ENCODE assay signal across 8 cellular contexts in the genomic region with DNA sequence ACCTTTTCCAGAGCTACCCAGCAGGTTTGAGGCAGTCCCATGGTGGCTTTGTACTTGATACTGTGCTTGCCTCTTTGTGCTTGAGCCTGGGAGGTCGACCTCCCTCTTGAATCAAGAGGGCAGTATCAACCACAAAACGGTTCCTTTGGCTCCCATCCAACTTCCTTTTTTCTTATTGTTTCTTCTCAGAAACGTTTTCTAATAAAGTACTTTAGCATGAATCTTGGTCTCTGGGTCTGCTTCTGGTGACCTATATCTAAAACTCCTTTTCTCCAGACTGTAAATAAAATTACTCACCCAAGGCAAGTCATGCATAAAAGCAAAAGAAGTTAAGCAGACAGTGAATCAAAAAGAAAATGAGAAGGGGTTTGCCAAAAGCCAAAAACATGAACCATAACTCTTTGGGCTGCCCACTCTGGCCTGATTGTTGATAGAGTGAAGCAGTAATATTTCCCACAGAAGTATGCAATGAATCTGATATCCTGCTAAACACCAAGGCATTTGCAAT.
A peak's percentile ranks its signal among the peaks of the same experiment; 100 is the strongest.
DNase-seq lines count a peak whose midpoint lies in the region; ATAC-seq and TF ChIP-seq lines count a peak whose summit lies in the region.

No MANE protein-coding gene starts in this region.

- no peaks in the 10 kb centered on the region for H3F3A ChIP-seq in GM23338 (replicated peaks; ENCODE audit: low read depth)

- ATAC-seq in HG02571 (IDR thresholded peaks at IDR 0.05; ENCODE audit: unreplicated experiment) (peak; percentile 53), GM23338 (no peak)

- H3K36me3 ChIP-seq in GM06990 (ENCODE audit: control insufficient read depth, insufficient read depth, low read length) (no peaks in the 10 kb centered on the region), OCI-LY3 (replicated peaks; ENCODE audit: low read depth, low read length) (no peaks in the 10 kb centered on the region), kidney epithelial cell (ENCODE audit: control insufficient read depth, insufficient read depth, low read length) (no peaks in the 10 kb centered on the region), GM23338 (ENCODE audit: insufficient read depth) (no peaks in the 10 kb centered on the region)

- no peaks in the 10 kb centered on the region for H3K9me3 ChIP-seq in OCI-LY3 (ENCODE audit: insufficient read depth, low read length)

- H2AFZ ChIP-seq in OCI-LY3 (ENCODE audit: low read depth, low read length) (0 out of 2 replicates have a peak overlapping the region, but pooled peaks have one; percentile 15), GM23338 (no peak overlapping the region)

- H3K9me2 ChIP-seq in GM23338 (ENCODE audit: insufficient read depth), result no peaks in the 10 kb centered on the region

- no peaks in the 10 kb centered on the region for H3K36me3 Mint-ChIP-seq in GM23338 (ENCODE audit: low read depth)

- peak overlapping the region; percentile 85 for H3K27ac ChIP-seq in OCI-LY3 (ENCODE audit: low read length)
- H3K27ac ChIP-seq in GM23338 (ENCODE audit: low read depth), result no peak overlapping the region

- H3K4me3 ChIP-seq in GM06990 (replicated peaks; ENCODE audit: low read depth, low read length) (no peak overlapping the region), OCI-LY3 (ENCODE audit: low read length) (peak overlapping the region; percentile 29), kidney epithelial cell (ENCODE audit: low read depth, low read length) (no peak overlapping the region), GM23338 (no peak overlapping the region)

- peaks cover 45% of the 10 kb centered on the region for H3K4me1 ChIP-seq in OCI-LY3 (ENCODE audit: low read length)
- peaks cover 4% of the 10 kb centered on the region; the same call in 1 of the 2 replicates for H3K4me1 ChIP-seq in GM23338 (ENCODE audit: insufficient read depth)

- no peak overlapping the region for H3K27ac Mint-ChIP-seq in GM23338

- no peaks in the 10 kb centered on the region for H3K9me3 Mint-ChIP-seq in GM23338

- H4K20me1 ChIP-seq in OCI-LY3 (ENCODE audit: insufficient read depth, low read length) (no peaks in the 10 kb centered on the region), GM23338 (replicated peaks; ENCODE audit: insufficient read depth) (no peaks in the 10 kb centered on the region)

- TF ChIP-seq CTCF in GM06990 (IDR thresholded peaks at IDR 0.05; ENCODE audit: insufficient read depth, low read length, poor library complexity, severe bottlenecking) (no peak), OCI-LY3 (IDR thresholded peaks at IDR 0.05; ENCODE audit: low read depth, low read length) (peak; percentile 42), kidney epithelial cell (IDR thresholded peaks at IDR 0.05; ENCODE audit: insufficient read depth, low read length, poor library complexity, severe bottlenecking) (no peak), GM23338 (conservative IDR thresholded peaks at IDR 0.05; ENCODE audit: low read depth in 2 of 2) (no peak)

- H3K27me3 ChIP-seq in GM06990 (replicated peaks; ENCODE audit: control insufficient read depth, insufficient read depth, low read length) (no peaks in the 10 kb centered on the region), OCI-LY3 (ENCODE audit: low read depth, low read length) (no peaks in the 10 kb centered on the region), kidney epithelial cell (ENCODE audit: control insufficient read depth, insufficient read depth, low read length) (no peaks in the 10 kb centered on the region), GM23338 (ENCODE audit: insufficient read depth) (no peaks in the 10 kb centered on the region)

- peak overlapping the region; percentile 56 for H3K9ac ChIP-seq in OCI-LY3 (ENCODE audit: low read length)

- peak overlapping the region; percentile 51 for H3K4me2 ChIP-seq in OCI-LY3 (ENCODE audit: low read length)
- H3K4me2 ChIP-seq in GM23338, result no peak overlapping the region

- no peaks in the 10 kb centered on the region for H3K79me2 ChIP-seq in OCI-LY3 (ENCODE audit: low read length)
- no peaks in the 10 kb centered on the region for H3K79me2 ChIP-seq in GM23338 (replicated peaks; ENCODE audit: insufficient read depth)

- peaks cover 6% of the 10 kb centered on the region for H3K4me1 Mint-ChIP-seq in GM23338

- no peaks in the 10 kb centered on the region for H3K27me3 Mint-ChIP-seq in GM23338 (ENCODE audit: insufficient read depth, low read depth, poor library complexity)

- DNase-seq in GM06990 (ENCODE audit: extremely low read depth, insufficient read length), result peak; percentile 53
- DNase-seq in kidney epithelial cell (ENCODE audit: low read depth), result peak; percentile 58
- DNase-seq in GM23338 (ENCODE audit: low spot score), result no peak
- no peak for DNase-seq in inferior parietal cortex (ENCODE audit: extremely low spot score)
- no peak for DNase-seq in DMS114 treated with DMSO at 0.1 percent for 48 hours (lab: John Stamatoyannopoulos, UW; ENCODE audit: unreplicated experiment)
- DNase-seq in SW480 (ENCODE audit: low spot score), result no peak

- H3K4me3 Mint-ChIP-seq in GM23338, result no peak overlapping the region

TF ChIP-seq in GM23338, 12 proteins besides CTCF, POLR2A, EP300 and RAD21 (continues in another document):
- TF ChIP-seq EZH2phosphoT487 (IDR thresholded peaks at IDR 0.05; ENCODE audit: unreplicated experiment), result no peak
- TF ChIP-seq, protein P1, sequence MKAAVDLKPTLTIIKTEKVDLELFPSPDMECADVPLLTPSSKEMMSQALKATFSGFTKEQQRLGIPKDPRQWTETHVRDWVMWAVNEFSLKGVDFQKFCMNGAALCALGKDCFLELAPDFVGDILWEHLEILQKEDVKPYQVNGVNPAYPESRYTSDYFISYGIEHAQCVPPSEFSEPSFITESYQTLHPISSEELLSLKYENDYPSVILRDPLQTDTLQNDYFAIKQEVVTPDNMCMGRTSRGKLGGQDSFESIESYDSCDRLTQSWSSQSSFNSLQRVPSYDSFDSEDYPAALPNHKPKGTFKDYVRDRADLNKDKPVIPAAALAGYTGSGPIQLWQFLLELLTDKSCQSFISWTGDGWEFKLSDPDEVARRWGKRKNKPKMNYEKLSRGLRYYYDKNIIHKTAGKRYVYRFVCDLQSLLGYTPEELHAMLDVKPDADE (IDR thresholded peaks at IDR 0.05), result no peak
- TF ChIP-seq, protein P2, sequence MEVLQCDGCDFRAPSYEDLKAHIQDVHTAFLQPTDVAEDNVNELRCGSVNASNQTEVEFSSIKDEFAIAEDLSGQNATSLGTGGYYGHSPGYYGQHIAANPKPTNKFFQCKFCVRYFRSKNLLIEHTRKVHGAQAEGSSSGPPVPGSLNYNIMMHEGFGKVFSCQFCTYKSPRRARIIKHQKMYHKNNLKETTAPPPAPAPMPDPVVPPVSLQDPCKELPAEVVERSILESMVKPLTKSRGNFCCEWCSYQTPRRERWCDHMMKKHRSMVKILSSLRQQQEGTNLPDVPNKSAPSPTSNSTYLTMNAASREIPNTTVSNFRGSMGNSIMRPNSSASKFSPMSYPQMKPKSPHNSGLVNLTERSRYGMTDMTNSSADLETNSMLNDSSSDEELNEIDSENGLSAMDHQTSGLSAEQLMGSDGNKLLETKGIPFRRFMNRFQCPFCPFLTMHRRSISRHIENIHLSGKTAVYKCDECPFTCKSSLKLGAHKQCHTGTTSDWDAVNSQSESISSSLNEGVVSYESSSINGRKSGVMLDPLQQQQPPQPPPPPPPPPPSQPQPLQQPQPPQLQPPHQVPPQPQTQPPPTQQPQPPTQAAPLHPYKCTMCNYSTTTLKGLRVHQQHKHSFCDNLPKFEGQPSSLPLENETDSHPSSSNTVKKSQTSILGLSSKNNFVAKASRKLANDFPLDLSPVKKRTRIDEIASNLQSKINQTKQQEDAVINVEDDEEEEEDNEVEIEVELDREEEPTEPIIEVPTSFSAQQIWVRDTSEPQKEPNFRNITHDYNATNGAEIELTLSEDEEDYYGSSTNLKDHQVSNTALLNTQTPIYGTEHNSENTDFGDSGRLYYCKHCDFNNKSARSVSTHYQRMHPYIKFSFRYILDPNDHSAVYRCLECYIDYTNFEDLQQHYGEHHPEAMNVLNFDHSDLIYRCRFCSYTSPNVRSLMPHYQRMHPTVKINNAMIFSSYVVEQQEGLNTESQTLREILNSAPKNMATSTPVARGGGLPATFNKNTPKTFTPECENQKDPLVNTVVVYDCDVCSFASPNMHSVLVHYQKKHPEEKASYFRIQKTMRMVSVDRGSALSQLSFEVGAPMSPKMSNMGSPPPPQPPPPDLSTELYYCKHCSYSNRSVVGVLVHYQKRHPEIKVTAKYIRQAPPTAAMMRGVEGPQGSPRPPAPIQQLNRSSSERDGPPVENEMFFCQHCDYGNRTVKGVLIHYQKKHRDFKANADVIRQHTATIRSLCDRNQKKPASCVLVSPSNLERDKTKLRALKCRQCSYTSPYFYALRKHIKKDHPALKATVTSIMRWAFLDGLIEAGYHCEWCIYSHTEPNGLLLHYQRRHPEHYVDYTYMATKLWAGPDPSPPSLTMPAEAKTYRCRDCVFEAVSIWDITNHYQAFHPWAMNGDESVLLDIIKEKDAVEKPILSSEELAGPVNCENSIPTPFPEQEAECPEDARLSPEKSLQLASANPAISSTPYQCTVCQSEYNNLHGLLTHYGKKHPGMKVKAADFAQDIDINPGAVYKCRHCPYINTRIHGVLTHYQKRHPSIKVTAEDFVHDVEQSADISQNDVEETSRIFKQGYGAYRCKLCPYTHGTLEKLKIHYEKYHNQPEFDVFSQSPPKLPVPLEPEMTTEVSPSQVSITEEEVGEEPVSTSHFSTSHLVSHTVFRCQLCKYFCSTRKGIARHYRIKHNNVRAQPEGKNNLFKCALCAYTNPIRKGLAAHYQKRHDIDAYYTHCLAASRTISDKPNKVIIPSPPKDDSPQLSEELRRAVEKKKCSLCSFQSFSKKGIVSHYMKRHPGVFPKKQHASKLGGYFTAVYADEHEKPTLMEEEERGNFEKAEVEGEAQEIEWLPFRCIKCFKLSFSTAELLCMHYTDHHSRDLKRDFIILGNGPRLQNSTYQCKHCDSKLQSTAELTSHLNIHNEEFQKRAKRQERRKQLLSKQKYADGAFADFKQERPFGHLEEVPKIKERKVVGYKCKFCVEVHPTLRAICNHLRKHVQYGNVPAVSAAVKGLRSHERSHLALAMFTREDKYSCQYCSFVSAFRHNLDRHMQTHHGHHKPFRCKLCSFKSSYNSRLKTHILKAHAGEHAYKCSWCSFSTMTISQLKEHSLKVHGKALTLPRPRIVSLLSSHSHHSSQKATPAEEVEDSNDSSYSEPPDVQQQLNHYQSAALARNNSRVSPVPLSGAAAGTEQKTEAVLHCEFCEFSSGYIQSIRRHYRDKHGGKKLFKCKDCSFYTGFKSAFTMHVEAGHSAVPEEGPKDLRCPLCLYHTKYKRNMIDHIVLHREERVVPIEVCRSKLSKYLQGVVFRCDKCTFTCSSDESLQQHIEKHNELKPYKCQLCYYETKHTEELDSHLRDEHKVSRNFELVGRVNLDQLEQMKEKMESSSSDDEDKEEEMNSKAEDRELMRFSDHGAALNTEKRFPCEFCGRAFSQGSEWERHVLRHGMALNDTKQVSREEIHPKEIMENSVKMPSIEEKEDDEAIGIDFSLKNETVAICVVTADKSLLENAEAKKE (CRISPR knock-in tag; IDR thresholded peaks at IDR 0.05), result no peak
- no peak for TF ChIP-seq JUNB (IDR thresholded peaks at IDR 0.05; ENCODE audit: unreplicated experiment)
- TF ChIP-seq POLR2AphosphoS5 (IDR thresholded peaks at IDR 0.05; ENCODE audit: low read depth), result no peak
- TF ChIP-seq ZNF114 (CRISPR knock-in tag; IDR thresholded peaks at IDR 0.05), result no peak
- TF ChIP-seq ZNF331 (CRISPR knock-in tag; IDR thresholded peaks at IDR 0.05; ENCODE audit: low read depth), result no peak
- TF ChIP-seq EZH2 (IDR thresholded peaks at IDR 0.05; ENCODE audit: low read depth, unreplicated experiment), result no peak

Comparison
In these comparisons a context has a peak if more than half of its experiments do, and no peak if none do; other contexts are left out.
1. DNase-seq: peak in GM06990 (single experiment) and kidney epithelial cell (single experiment); none in GM23338 (single experiment), inferior parietal cortex (single experiment), DMS114 treated with DMSO at 0.1 percent for 48 hours (single experiment) and SW480 (single experiment).